ENCODE assay signal across 18 cellular contexts in the genomic region with DNA sequence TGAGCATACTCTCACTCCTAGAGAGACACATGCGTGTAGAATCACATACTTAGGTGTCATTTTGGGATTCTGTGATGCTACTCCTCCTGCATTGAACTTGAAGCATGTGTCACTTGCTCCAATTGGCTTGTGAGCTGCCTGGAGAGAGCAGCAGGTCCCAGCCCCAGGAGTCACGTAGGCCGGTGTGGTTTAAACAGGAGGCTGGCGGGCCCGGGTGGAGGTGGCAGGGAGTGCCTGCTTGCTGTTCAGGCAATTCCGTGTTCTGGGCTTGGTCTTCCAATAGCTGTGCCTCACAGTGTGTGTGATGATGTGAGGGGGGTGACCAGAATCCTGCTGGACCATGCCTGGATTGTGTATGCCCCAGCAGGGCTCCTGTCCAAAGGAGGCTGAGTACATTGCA. TPM values are rescaled to one million over a fixed set of nuclear protein-coding genes. Genes with fewer than 3 reads are reported as not detected.
DNase-seq lines count a peak whose midpoint lies in the region; ATAC-seq lines count a peak whose summit lies in the region.
"Had no signal": no experiment of that assay in that cellular context is flagged by ENCODE, and none has a peak within 500 bp of the region (broad histone marks: within the 10 kb centered on the region; RNA-seq: fewer than 3 reads in every experiment).

No MANE protein-coding gene starts in this region.

- no peaks in the 10 kb centered on the region for H3K27me3 ChIP-seq in neuronal stem cell (ENCODE audit: control insufficient read depth in 3 of 3, insufficient read depth in 3 of 3, low read depth in 1 of 3, low read length in 3 of 3)
- no peaks in the 10 kb centered on the region for H3K27me3 ChIP-seq in right cardiac atrium (ENCODE audit: control insufficient read depth, insufficient read depth)
- H3K27me3 ChIP-seq: BLaER1 had no signal

- no peak overlapping the region for H2BK12ac ChIP-seq in neuronal stem cell (ENCODE audit: low read length)

- no peak overlapping the region for H3K18ac ChIP-seq in neuronal stem cell (ENCODE audit: low read length)

- H3K79me1 ChIP-seq in neuronal stem cell (ENCODE audit: low read depth, low read length) = peaks cover 3% of the 10 kb centered on the region

- H3K36me3 ChIP-seq in neuronal stem cell (replicated peaks in 1 of 2; ENCODE audit: control insufficient read depth in 2 of 2, insufficient read depth in 2 of 2, low read length in 2 of 2) = peaks cover 7 to 59% of the 10 kb centered on the region in 2 donors

- no peak overlapping the region for H4K91ac ChIP-seq in neuronal stem cell (ENCODE audit: low read depth, low read length, poor library complexity)

- no peak overlapping the region for H3K14ac ChIP-seq in neuronal stem cell (ENCODE audit: low read length)

- peak overlapping the region; percentile 74 for H3K27ac Mint-ChIP-seq in activated CD4-positive, alpha-beta T cell treated with anti-CD3 and anti-CD28 coated beads for 36 hours
- peak overlapping the region; percentile 97 for H3K27ac Mint-ChIP-seq in activated T-helper 17 cell treated with anti-CD3 and anti-CD28 coated beads, Interleukin-2, amount 50 U/mL, for 72 hours
- H3K27ac Mint-ChIP-seq: B cell; CD8-positive, alpha-beta T cell had no signal

- no peak overlapping the region for H3K4me2 ChIP-seq in neuronal stem cell (ENCODE audit: insufficient read depth, low read length, poor library complexity, severe bottlenecking)
- H3K4me2 ChIP-seq: BLaER1 had no signal

- H3K9me3 ChIP-seq in neuronal stem cell (replicated peaks in 1 of 2; ENCODE audit: control insufficient read depth in 2 of 2, insufficient read depth in 1 of 2, low read depth in 1 of 2, low read length in 2 of 2) = no peaks in the 10 kb centered on the region
- no peaks in the 10 kb centered on the region for H3K9me3 ChIP-seq in right cardiac atrium (ENCODE audit: control insufficient read depth, low read length)
- H3K9me3 ChIP-seq: BLaER1, Caco-2 had no signal

- H3K4me3 Mint-ChIP-seq in activated CD4-positive, alpha-beta T cell treated with anti-CD3 and anti-CD28 coated beads for 36 hours = no peak overlapping the region
- no peak overlapping the region for H3K4me3 Mint-ChIP-seq in activated T-helper 17 cell treated with anti-CD3 and anti-CD28 coated beads, Interleukin-2, amount 50 U/mL, for 72 hours
- H3K4me3 Mint-ChIP-seq: B cell; CD4-positive, CD25-positive, alpha-beta regulatory T cell; CD8-positive, alpha-beta T cell had no signal

- H3K23ac ChIP-seq in neuronal stem cell (ENCODE audit: low read depth, low read length, poor library complexity) = peak overlapping the region; percentile 96

- no peak overlapping the region for H2AFZ ChIP-seq in neuronal stem cell (ENCODE audit: low read length)

- H2AK5ac ChIP-seq in neuronal stem cell (ENCODE audit: low read depth, low read length) = no peak overlapping the region

- ATAC-seq in activated CD4-positive, alpha-beta T cell treated with anti-CD3 and anti-CD28 coated beads for 36 hours = no peak
- no peak for ATAC-seq in activated T-helper 17 cell treated with anti-CD3 and anti-CD28 coated beads, Interleukin-2, amount 50 U/mL, for 72 hours (replicated peaks)
- no peak for ATAC-seq in right cardiac atrium
- ATAC-seq: CD8-positive, alpha-beta T cell had no signal

- no peak for DNase-seq in activated CD4-positive, alpha-beta T cell treated with anti-CD3 and anti-CD28 coated beads for 36 hours
- DNase-seq in activated CD4-positive, alpha-beta T cell treated with anti-CD3 and anti-CD28 coated beads for 4 hours = no peak
- no peak for DNase-seq in neuronal stem cell (ENCODE audit: low spot score)
- no peak for DNase-seq in right cardiac atrium
- no peak for DNase-seq in NK-92 (lab: John Stamatoyannopoulos, UW; ENCODE audit: unreplicated experiment)
- DNase-seq: Caco-2; CD4-positive, CD25-positive, alpha-beta regulatory T cell; CD8-positive, alpha-beta T cell; DMS153; DND-41; GOT3; H7; HCEC 1CT had no signal

- H2BK15ac ChIP-seq in neuronal stem cell (ENCODE audit: low read length) = no peak overlapping the region

- peaks cover 36% of the 10 kb centered on the region for H3K36me3 Mint-ChIP-seq in activated CD4-positive, alpha-beta T cell treated with anti-CD3 and anti-CD28 coated beads for 36 hours (ENCODE audit: low read depth)
- peaks cover 87% of the 10 kb centered on the region for H3K36me3 Mint-ChIP-seq in activated T-helper 17 cell treated with anti-CD3 and anti-CD28 coated beads, Interleukin-2, amount 50 U/mL, for 72 hours (ENCODE audit: low read depth)

- intact Hi-C loops in activated CD4-positive, alpha-beta T cell treated with anti-CD3 and anti-CD28 coated beads for 36 hours (cut with DNase I, micrococcal nuclease) = no loop called here
- intact Hi-C loops in right cardiac atrium (cut with DNase I) = no loop called here

- H3K4ac ChIP-seq in neuronal stem cell (ENCODE audit: low read length) = no peak overlapping the region

- no peak overlapping the region for H2BK120ac ChIP-seq in neuronal stem cell (ENCODE audit: low read depth, low read length)

- H4K8ac ChIP-seq in neuronal stem cell (ENCODE audit: low read depth, low read length) = no peak overlapping the region

- no CpG with 5 or more reads among the region's 6 CpGs for WGBS in neuronal stem cell (ENCODE audit: extremely low coverage in 2 of 2, insufficient read length in 2 of 2, insufficient replicate concordance in 1 of 2), 2 donors
- WGBS in right cardiac atrium = 95% methylated on average over 6 of the region's 6 CpGs

- CTCF ChIA-PET in activated CD4-positive, alpha-beta T cell treated with anti-CD3 and anti-CD28 coated beads for 36 hours (lab: Charles Lee) = interaction anchor here (2.6 kb wide), 1 partner anchor 70 kb away, joined by 10 read pairs; no protein-coding TSS in a partner anchor

- H3K4me3 ChIP-seq in neuronal stem cell (ENCODE audit: low read length in 2 of 2) (no peak overlapping the region), right cardiac atrium (ENCODE audit: low read length) (no peak overlapping the region)
- H3K4me3 ChIP-seq: BLaER1 had no signal

- no peaks in the 10 kb centered on the region for H3K27me3 Mint-ChIP-seq in activated CD4-positive, alpha-beta T cell treated with anti-CD3 and anti-CD28 coated beads for 36 hours
- no peaks in the 10 kb centered on the region for H3K27me3 Mint-ChIP-seq in activated T-helper 17 cell treated with anti-CD3 and anti-CD28 coated beads, Interleukin-2, amount 50 U/mL, for 72 hours
- H3K27me3 Mint-ChIP-seq: B cell; CD4-positive, CD25-positive, alpha-beta regulatory T cell had no signal

- no peak overlapping the region for H2BK5ac ChIP-seq in neuronal stem cell (ENCODE audit: low read length)

- H3K27ac ChIP-seq in neuronal stem cell (replicated peaks; ENCODE audit: low read length) = no peak overlapping the region
- no peak overlapping the region for H3K27ac ChIP-seq in right cardiac atrium (ENCODE audit: low read length)
- H3K27ac ChIP-seq: 22Rv1, BLaER1, C4-2B had no signal

- peaks cover 14% of the 10 kb centered on the region for H3K4me1 Mint-ChIP-seq in activated CD4-positive, alpha-beta T cell treated with anti-CD3 and anti-CD28 coated beads for 36 hours
- peaks cover 20% of the 10 kb centered on the region for H3K4me1 Mint-ChIP-seq in activated T-helper 17 cell treated with anti-CD3 and anti-CD28 coated beads, Interleukin-2, amount 50 U/mL, for 72 hours
- H3K4me1 Mint-ChIP-seq: B cell had no signal

- H3K4me1 ChIP-seq in neuronal stem cell (ENCODE audit: control insufficient read depth in 2 of 2, insufficient read depth in 1 of 2, low read depth in 1 of 2, low read length in 2 of 2) = no peaks in the 10 kb centered on the region
- H3K4me1 ChIP-seq in right cardiac atrium (ENCODE audit: control insufficient read depth, insufficient read depth, low read length) = no peaks in the 10 kb centered on the region
- H3K4me1 ChIP-seq: BLaER1, Caco-2 had no signal

- no peaks in the 10 kb centered on the region for H3K9me3 Mint-ChIP-seq in activated CD4-positive, alpha-beta T cell treated with anti-CD3 and anti-CD28 coated beads for 36 hours (ENCODE audit: low read depth)
- no peaks in the 10 kb centered on the region for H3K9me3 Mint-ChIP-seq in activated T-helper 17 cell treated with anti-CD3 and anti-CD28 coated beads, Interleukin-2, amount 50 U/mL, for 72 hours
- H3K9me3 Mint-ChIP-seq: CD4-positive, CD25-positive, alpha-beta regulatory T cell; CD8-positive, alpha-beta T cell had no signal

- POLR2A ChIA-PET in activated CD4-positive, alpha-beta T cell treated with anti-CD3 and anti-CD28 coated beads for 36 hours (lab: Charles Lee) = no interaction called here

- peak overlapping the region; percentile 81 for H3K9ac ChIP-seq in neuronal stem cell (ENCODE audit: low read depth, low read length, poor library complexity)
- H3K9ac ChIP-seq: BLaER1 had no signal

RNA-seq across cellular contexts. Expression of a gene that starts 51.0 kb away (rescaled TPM):
- total RNA-seq in activated CD4-positive, alpha-beta T cell treated with anti-CD3 and anti-CD28 coated beads for 36 hours = 10 to 100 TPM; 13.7 to 25.7 TPM
- 10 to 100 TPM; 19.3 to 20.1 TPM for total RNA-seq in activated T-helper 17 cell treated with anti-CD3 and anti-CD28 coated beads, Interleukin-2, amount 50 U/mL, for 72 hours
- polyA plus RNA-seq in neuronal stem cell (2013, experiment 1 of 2) = 7.8 TPM
- polyA plus RNA-seq in neuronal stem cell (2013, experiment 2 of 2) = 7.6 TPM
- total RNA-seq in right cardiac atrium = 10 to 100 TPM; 12.8 to 19.8 (median 17.6) TPM
- polyA plus RNA-seq in right cardiac atrium = 2.2 TPM
